In the genomic region with DNA sequence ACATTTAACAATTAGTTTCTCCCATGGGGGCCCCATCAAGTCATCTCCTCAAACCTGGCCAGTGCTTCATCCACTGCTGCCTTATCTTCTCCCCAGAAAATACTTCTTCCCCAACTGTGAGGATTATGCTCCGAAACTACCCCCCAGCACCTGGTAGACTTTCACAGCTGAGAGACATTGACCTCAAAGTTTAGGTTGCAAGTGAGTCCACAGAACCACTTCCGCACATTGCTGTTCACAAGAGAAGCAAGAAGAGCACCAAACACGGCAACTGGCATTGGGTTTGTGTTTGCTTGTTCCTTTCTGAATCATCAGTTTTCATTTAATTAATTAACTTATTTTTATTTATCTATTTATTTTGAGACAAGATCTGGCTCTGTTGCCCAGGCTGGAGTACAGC, we compare ENCODE assay signal across 15 cellular contexts. TPM values are rescaled to one million over a fixed set of nuclear protein-coding genes. Genes with fewer than 3 reads are reported as not detected.
DNase-seq lines count a peak whose midpoint lies in the region; ATAC-seq and FAIRE-seq lines count a peak whose summit lies in the region.
"Had no signal": no experiment of that assay in that cellular context is flagged by ENCODE, and none has a peak within 500 bp of the region (broad histone marks: within the 10 kb centered on the region; RNA-seq: fewer than 3 reads in every experiment).

No MANE protein-coding gene starts in this region.

- H3K27ac Mint-ChIP-seq in activated T-cell treated with anti-CD3 and anti-CD28 coated beads, Interleukin-2, amount 50 U/mL, for 72 hours: no peak overlapping the region
- H3K27ac Mint-ChIP-seq in T-cell: peak overlapping the region; percentile 60 to 81
- H3K27ac Mint-ChIP-seq in central memory CD8-positive, alpha-beta T cell (ENCODE audit: low read depth): peak overlapping the region; percentile 26

- DNase-seq in activated T-cell treated with anti-CD3 and anti-CD28 coated beads, Interleukin-2, amount 50 U/mL, for 72 hours: peak in 1 of 2 donors; percentile 17
- DNase-seq in activated T-cell treated with anti-CD3 and anti-CD28 coated beads for 4 hours (no peak), T-cell (peak in 13 of 34 experiments; percentile 6 to 34 (median 17)), small intestine (peak; percentile 29)
- DNase-seq in central memory CD8-positive, alpha-beta T cell (ENCODE audit: low spot score in 2 of 2): peak in 1 of 2 donors; percentile 16
- DNase-seq in stimulated activated CD4-positive, alpha-beta T cell treated with anti-CD3 and anti-CD28 coated beads, Interleukin-12 subunit alpha, Interleukin-12 subunit beta, amount 100 ng/mL, for 4 hours: no peak
- DNase-seq: ACHN, caudate nucleus, heart right ventricle, kidney glomerular epithelial cell, NCI-H146, NCI-H774 had no signal

- CTCF ChIA-PET in T-cell (lab: Charles Lee): interaction anchor here in 1 of 2 donors (0.6 to 4.4 kb wide), 2 partner anchors 38 to 74 kb away, joined by 5 to 49 read pairs; no protein-coding TSS in a partner anchor

- POLR2A ChIA-PET in T-cell (lab: Charles Lee): interaction anchor here in 1 of 2 donors (0.6 kb wide), 1 partner anchor 72 kb away, joined by 5 read pairs; no protein-coding TSS in a partner anchor

- no peaks in the 10 kb centered on the region for H3K9me3 Mint-ChIP-seq in activated T-cell treated with anti-CD3 and anti-CD28 coated beads, Interleukin-2, amount 50 U/mL, for 72 hours
- no peaks in the 10 kb centered on the region for H3K9me3 Mint-ChIP-seq in T-cell
- no peaks in the 10 kb centered on the region for H3K9me3 Mint-ChIP-seq in central memory CD8-positive, alpha-beta T cell
- H3K9me3 Mint-ChIP-seq: stimulated activated naive CD8-positive, alpha-beta T cell treated with anti-CD3 and anti-CD28 coated beads, Interleukin-15, Interleukin-2, amounts not matched to agents 100 ng/mL and 50 ng/mL, for 24 hours had no signal

- peaks cover 39% of the 10 kb centered on the region for H3K4me1 Mint-ChIP-seq in activated T-cell treated with anti-CD3 and anti-CD28 coated beads, Interleukin-2, amount 50 U/mL, for 72 hours (ENCODE audit: low read depth)
- H3K4me1 Mint-ChIP-seq in T-cell: peaks cover 11 to 20% (median 19%) of the 10 kb centered on the region in 3 donors
- peaks cover 17% of the 10 kb centered on the region for H3K4me1 Mint-ChIP-seq in central memory CD8-positive, alpha-beta T cell

- no peaks in the 10 kb centered on the region for H3K27me3 ChIP-seq in small intestine (ENCODE audit: control insufficient read depth in 2 of 2, insufficient read depth in 2 of 2, low read length in 2 of 2)

- H3K4me3 Mint-ChIP-seq in activated T-cell treated with anti-CD3 and anti-CD28 coated beads, Interleukin-2, amount 50 U/mL, for 72 hours: peak overlapping the region; percentile 38 to 81
- H3K4me3 Mint-ChIP-seq in T-cell: peak overlapping the region; percentile 58 to 73 (median 72)
- peak overlapping the region; percentile 84 for H3K4me3 Mint-ChIP-seq in central memory CD8-positive, alpha-beta T cell

- ATAC-seq in activated T-cell treated with anti-CD3 and anti-CD28 coated beads, Interleukin-2, amount 50 U/mL, for 72 hours (replicated peaks in 1 of 2): no peak
- peak in 1 of 4 experiments; percentile 46 for ATAC-seq in T-cell (replicated peaks in 1 of 4)
- ATAC-seq in central memory CD8-positive, alpha-beta T cell (replicated peaks; ENCODE audit: extremely low read depth, poor library complexity, severe bottlenecking): peak; percentile 73
- ATAC-seq in GM18498 (IDR thresholded peaks at IDR 0.05; ENCODE audit: unreplicated experiment): no peak
- ATAC-seq in HG03460 (IDR thresholded peaks at IDR 0.05; ENCODE audit: unreplicated experiment): no peak
- ATAC-seq: heart right ventricle had no signal

- 87 to 93% (median 89%) methylated on average over 3 of the region's 3 CpGs for WGBS in small intestine, 3 donors

- no peak for FAIRE-seq in small intestine (lab: Jason Lieb, UNC)

- peak overlapping the region in 1 of 2 donors; percentile 6 for H3K4me3 ChIP-seq in small intestine (ENCODE audit: low read depth in 1 of 2, low read length in 2 of 2)
- H3K4me3 ChIP-seq: heart right ventricle had no signal

- H3K9me3 ChIP-seq in small intestine (ENCODE audit: control insufficient read depth, low read depth): no peaks in the 10 kb centered on the region
- H3K9me3 ChIP-seq: heart right ventricle had no signal

- peaks cover 14% of the 10 kb centered on the region for H3K27me3 Mint-ChIP-seq in activated T-cell treated with anti-CD3 and anti-CD28 coated beads, Interleukin-2, amount 50 U/mL, for 72 hours (ENCODE audit: low read depth)
- peaks cover 4 to 10% of the 10 kb centered on the region in 2 donors for H3K27me3 Mint-ChIP-seq in T-cell
- H3K27me3 Mint-ChIP-seq in central memory CD8-positive, alpha-beta T cell: peaks cover 22% of the 10 kb centered on the region

- no peaks in the 10 kb centered on the region for H3K36me3 ChIP-seq in small intestine (ENCODE audit: control insufficient read depth in 2 of 2, insufficient read depth in 2 of 2, low read length in 2 of 2)
- H3K36me3 ChIP-seq: heart right ventricle had no signal

- peaks cover 0 to 2% of the 10 kb centered on the region in 2 donors for H3K4me1 ChIP-seq in small intestine (ENCODE audit: control insufficient read depth in 2 of 2, insufficient read depth in 1 of 2, low read depth in 1 of 2, low read length in 1 of 2)

- H3K27ac ChIP-seq in small intestine (ENCODE audit: low read depth in 1 of 2, low read length in 1 of 2): no peak overlapping the region
- H3K27ac ChIP-seq: heart right ventricle had no signal

- no peaks in the 10 kb centered on the region for H3K36me3 Mint-ChIP-seq in activated T-cell treated with anti-CD3 and anti-CD28 coated beads, Interleukin-2, amount 50 U/mL, for 72 hours (ENCODE audit: insufficient read depth in 2 of 2)
- H3K36me3 Mint-ChIP-seq in T-cell: no peaks in the 10 kb centered on the region
- H3K36me3 Mint-ChIP-seq in central memory CD8-positive, alpha-beta T cell (ENCODE audit: insufficient read depth): peaks cover 6% of the 10 kb centered on the region

RNA-seq across cellular contexts. Expression of a gene that starts 6.1 kb away (rescaled TPM):
- not detected for total RNA-seq in activated T-cell treated with anti-CD3 and anti-CD28 coated beads, Interleukin-2, amount 50 U/mL, for 72 hours
- total RNA-seq in T-cell: not detected
- polyA plus RNA-seq in small intestine: under 1 TPM in 1 of 3 donors, not detected in 2; 0.39 TPM

RNA-seq across cellular contexts. Expression of a gene that starts 48.9 kb away (rescaled TPM):
- 10 to 100 TPM; 44.7 to 51.7 TPM for total RNA-seq in activated T-cell treated with anti-CD3 and anti-CD28 coated beads, Interleukin-2, amount 50 U/mL, for 72 hours
- 100 to 1,000 TPM in 3 of 5 donors, 10 to 100 TPM in 2; 81.9 to 118 (median 114) TPM for total RNA-seq in T-cell
- 10 to 100 TPM; 11.9 to 20.0 (median 13.6) TPM for polyA plus RNA-seq in small intestine
